8 cellular contexts compared by ENCODE assay signal in the genomic region with DNA sequence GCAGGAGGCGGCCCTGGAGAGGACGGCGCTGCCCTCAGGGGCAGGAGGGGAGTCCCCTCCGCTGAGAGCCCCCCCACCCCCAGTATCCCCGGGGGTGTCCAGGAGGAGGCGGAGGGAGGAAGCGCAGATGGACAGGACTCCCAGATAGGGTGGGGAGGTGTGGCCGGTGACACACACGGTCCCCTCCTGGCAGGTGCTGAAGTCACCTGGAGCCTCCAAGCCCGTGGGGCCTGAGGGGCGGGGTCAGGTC.
DNase-seq lines count a peak whose midpoint lies in the region; ATAC-seq and TF ChIP-seq lines count a peak whose summit lies in the region.

No MANE protein-coding gene starts in this region.

- TF ChIP-seq CTCF in GM20000 (IDR thresholded peaks at IDR 0.05; ENCODE audit: extremely low read depth, missing control alignments) (no peak), fibroblast of mammary gland (conservative IDR thresholded peaks at IDR 0.05; ENCODE audit: control insufficient read depth, insufficient read depth, low read depth, low read length) (no peak)

- H3K4me3 ChIP-seq in fibroblast of mammary gland (ENCODE audit: control insufficient read depth, low read depth, low read length) = peak overlapping the region; percentile 45

- ATAC-seq in GM19351 (IDR thresholded peaks at IDR 0.05; ENCODE audit: unreplicated experiment) = no peak

- DNase-seq in GM20000 (ENCODE audit: low spot score) = peak; percentile 42
- peak; percentile 37 for DNase-seq in T-helper 9 cell
- no peak for DNase-seq in fibroblast of mammary gland (ENCODE audit: low read depth)
- DNase-seq in retina = peak; percentile 34
- no peak for DNase-seq in stimulated activated CD4-positive, alpha-beta T cell treated with anti-CD3 and anti-CD28 coated beads, Interleukin-4, amount 100 ng/mL, for 1 hour
- no peak for DNase-seq in NCI-H1092 treated with DMSO at 0.1 percent for 48 hours (lab: John Stamatoyannopoulos, UW)
- DNase-seq in stimulated activated naive CD4-positive, alpha-beta T cell treated with Interleukin-2 at 50 U/mL for 16 hours (lab: John Stamatoyannopoulos, UW) = no peak

Comparison
In these comparisons a context has a peak if more than half of its experiments do, and no peak if none do; other contexts are left out.
1. DNase-seq: peak in GM20000 (single experiment), T-helper 9 cell (single experiment) and retina (single experiment); none in fibroblast of mammary gland (single experiment), stimulated activated CD4-positive, alpha-beta T cell treated with anti-CD3 and anti-CD28 coated beads, Interleukin-4, amount 100 ng/mL, for 1 hour (single experiment), NCI-H1092 treated with DMSO at 0.1 percent for 48 hours (single experiment) and stimulated activated naive CD4-positive, alpha-beta T cell treated with Interleukin-2 at 50 U/mL for 16 hours (single experiment).